Comparison of ENCODE assay signal across 1 cellular context in genomic region chr11:8699903-8700302, GRCh38.
A peak's percentile ranks its signal among the peaks of the same experiment; 100 is the strongest.
TF ChIP-seq lines count a peak whose summit lies in the region.

No MANE protein-coding gene starts in this region.

TF ChIP-seq in K562, 482 proteins besides CTCF, POLR2A, EP300 and RAD21:
- TF ChIP-seq KAT2B (IDR thresholded peaks at IDR 0.05; ENCODE audit: low read depth, low read length) (no peak), REST (CRISPR knock-in tag; IDR thresholded peaks at IDR 0.05; ENCODE audit: low read depth) (no peak), SRSF7 (optimal IDR thresholded peaks at IDR 0.05; ENCODE audit: low read depth, low read length) (no peak), NR2C2 (CRISPR knock-in tag; IDR thresholded peaks at IDR 0.05) (no peak), NR2C2 (tag; IDR thresholded peaks at IDR 0.05) (no peak), NFE2 (IDR thresholded peaks at IDR 0.05; ENCODE audit: low read depth) (no peak), PPARD (CRISPR knock-in tag; IDR thresholded peaks at IDR 0.05) (no peak), ZNF766 (CRISPR knock-in tag; conservative IDR thresholded peaks at IDR 0.05) (0 out of 2 replicates have a peak, but pooled peaks have one; percentile 28), MAFK (IDR thresholded peaks at IDR 0.05; ENCODE audit: low read length) (no peak), CAMTA2 (CRISPR knock-in tag; conservative IDR thresholded peaks at IDR 0.05) (no peak), ZNF174 (CRISPR knock-in tag; IDR thresholded peaks at IDR 0.05) (no peak), MAFG (tag; conservative IDR thresholded peaks at IDR 0.05) (no peak), ZBTB9 (CRISPR knock-in tag; IDR thresholded peaks at IDR 0.05) (no peak), ZFP1 (CRISPR knock-in tag; IDR thresholded peaks at IDR 0.05) (no peak), ZNF740 (CRISPR knock-in tag; IDR thresholded peaks at IDR 0.05) (peak; percentile 72), ZNF740 (tag; IDR thresholded peaks at IDR 0.05) (no peak)
